Comparison of ENCODE assay signal across 13 cellular contexts in genomic region chr7:98205162-98205845, GRCh38. TPM values are rescaled to one million over a fixed set of nuclear protein-coding genes. Genes with fewer than 3 reads are reported as not detected.
"Had no signal": no experiment of that assay in that cellular context is flagged by ENCODE, and none has a peak within 500 bp of the region (broad histone marks: within the 10 kb centered on the region; RNA-seq: fewer than 3 reads in every experiment).

No MANE protein-coding gene starts in this region.

- ATAC-seq: activated CD4-positive, CD25-positive, alpha-beta regulatory T cell treated with anti-CD3 and anti-CD28 coated beads, Interleukin-2, amount 50 U/mL, for 24 hours; left cardiac atrium; stimulated activated naive B cell treated with anti-CD40 and anti-IgM and Interleukin-4, amounts not matched to agents 10 μg/mL and 1 μg/mL and 100 μg/mL, for 72 hours had no signal

- H3K9me3 Mint-ChIP-seq: naive B cell; stimulated activated naive B cell treated with anti-CD40 and anti-IgM and Interleukin-4, amounts not matched to agents 10 μg/mL and 1 μg/mL and 100 μg/mL, for 72 hours had no signal

- H3K9me3 ChIP-seq: esophagus muscularis mucosa, tibial nerve had no signal

- H3K27me3 ChIP-seq: dorsolateral prefrontal cortex, tibial nerve had no signal

- H3K4me3 ChIP-seq: dorsolateral prefrontal cortex, esophagus muscularis mucosa, lung, tibial nerve had no signal

- DNase-seq: activated naive CD4-positive, alpha-beta T cell treated with anti-CD3 and anti-CD28 coated beads, Interleukin-2, amount 50 U/mL, for 16 hours; glutamatergic neuron; left cardiac atrium; naive B cell; stimulated activated CD4-positive, alpha-beta T cell treated with anti-CD3 and anti-CD28 coated beads, Interleukin-2, amount 100 ng/mL, for 24 hours; stimulated activated naive B cell treated with anti-CD40 and anti-IgM and Interleukin-4, amounts not matched to agents 10 μg/mL and 1 μg/mL and 100 μg/mL, for 72 hours; T-helper 1 cell had no signal

- H3K27ac ChIP-seq: esophagus muscularis mucosa, tibial nerve had no signal

- H3K4me3 Mint-ChIP-seq: stimulated activated naive B cell treated with anti-CD40 and anti-IgM and Interleukin-4, amounts not matched to agents 10 μg/mL and 1 μg/mL and 100 μg/mL, for 72 hours had no signal

RNA-seq across cellular contexts. Expression of gene BHLHA15, which starts 5.9 kb away (rescaled TPM):
- total RNA-seq: esophagus muscularis mucosa, subcutaneous adipose tissue, tibial nerve had no signal
